In the genomic region with DNA sequence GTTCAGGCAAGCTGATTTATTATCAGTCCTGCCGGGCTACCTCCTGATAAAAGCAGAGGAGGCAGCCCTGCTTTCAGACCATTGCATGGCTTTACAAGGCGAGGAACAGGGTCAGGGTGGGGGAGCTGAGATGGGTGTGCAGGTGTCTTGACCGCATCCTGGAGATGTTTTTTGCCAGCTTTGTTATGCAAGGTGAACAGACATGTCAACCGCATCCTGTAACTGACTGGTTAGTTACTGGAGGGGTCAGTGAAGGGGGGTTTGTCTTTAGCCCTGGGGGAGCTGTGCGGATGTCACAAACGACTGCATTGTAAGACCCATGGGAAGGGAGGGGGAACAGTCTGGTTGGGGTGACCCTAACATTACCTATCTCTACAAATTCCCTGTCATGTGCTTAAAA, we compare ENCODE assay signal across 15 cellular contexts. TPM values are rescaled to one million over a fixed set of nuclear protein-coding genes. Genes with fewer than 3 reads are reported as not detected.
DNase-seq lines count a peak whose midpoint lies in the region; ATAC-seq and TF ChIP-seq lines count a peak whose summit lies in the region.
"Had no signal": no experiment of that assay in that cellular context is flagged by ENCODE, and none has a peak within 500 bp of the region (broad histone marks: within the 10 kb centered on the region; RNA-seq: fewer than 3 reads in every experiment).

No MANE protein-coding gene starts in this region.

- no peak overlapping the region for H3K27ac Mint-ChIP-seq in natural killer cell

- H3K27me3 Mint-ChIP-seq in natural killer cell (ENCODE audit: low read depth in 2 of 2) = no peaks in the 10 kb centered on the region

- TF ChIP-seq CTCF in transverse colon (IDR thresholded peaks at IDR 0.05) (no peak), natural killer cell (IDR thresholded peaks at IDR 0.05) (no peak), upper lobe of left lung (IDR thresholded peaks at IDR 0.05) (no peak)

- intact Hi-C loops in transverse colon (cut with DNase I; ENCODE audit: low total_unique reads) (no loop called here), natural killer cell (cut with micrococcal nuclease) (no loop called here)

- H3K36me3 Mint-ChIP-seq in natural killer cell = no peaks in the 10 kb centered on the region

- ATAC-seq in HG02798 (IDR thresholded peaks at IDR 0.05; ENCODE audit: poor library complexity, unreplicated experiment) (peak; percentile 79), natural killer cell (no peak), upper lobe of left lung (ENCODE audit: low FRiP score in 2 of 2) (no peak)
- ATAC-seq: pancreas, upper lobe of right lung had no signal

- H3K9me3 Mint-ChIP-seq in natural killer cell = peaks cover 5% of the 10 kb centered on the region in 2 donors

- H3K4me1 ChIP-seq in transverse colon (no peaks in the 10 kb centered on the region), upper lobe of left lung (peaks cover 0 to 6% (median 0%) of the 10 kb centered on the region in 4 donors)
- H3K4me1 ChIP-seq: pancreas had no signal

- H3K4me3 ChIP-seq in Jurkat, Clone E6-1 (ENCODE audit: low read length) = peak overlapping the region; percentile 8
- H3K4me3 ChIP-seq in transverse colon (no peak overlapping the region), upper lobe of left lung (no peak overlapping the region)
- H3K4me3 ChIP-seq: pancreas, upper lobe of right lung had no signal

- no peaks in the 10 kb centered on the region for H3K4me1 Mint-ChIP-seq in natural killer cell

- DNase-seq in NK-92 treated with Interleukin-12 subunit alpha and Interleukin-12 subunit beta, amount 100 ng/mL, for 24 hours (lab: John Stamatoyannopoulos, UW) = peak; percentile 52
- DNase-seq in NK-92 (lab: John Stamatoyannopoulos, UW; ENCODE audit: unreplicated experiment) (no peak), transverse colon (peak; percentile 13), natural killer cell (no peak), upper lobe of left lung (no peak), LoVo (ENCODE audit: low spot score) (no peak)
- DNase-seq in Jurkat, Clone E6-1 (ENCODE audit: low read depth, low spot score) = peak; percentile 94
- DNase-seq: amygdala, mammary epithelial cell, NCI-H446 treated with DMSO at 0.1 percent for 48 hours, pancreas, Right ventricle myocardium superior, upper lobe of right lung had no signal

- H3K27ac ChIP-seq in transverse colon (no peak overlapping the region), upper lobe of left lung (peak overlapping the region in 1 of 4 donors; percentile 9)
- H3K27ac ChIP-seq: 22Rv1, pancreas, upper lobe of right lung had no signal

- WGBS in transverse colon (ENCODE audit: low coverage in 1 of 2), 2 donors = 64 to 76% methylated on average over 3 to 6 of the region's 6 CpGs
- 88 to 89% methylated on average over 6 of the region's 6 CpGs for WGBS in upper lobe of left lung, 2 donors

- H3K36me3 ChIP-seq in transverse colon (no peaks in the 10 kb centered on the region), upper lobe of left lung (no peaks in the 10 kb centered on the region)
- H3K36me3 ChIP-seq: pancreas, upper lobe of right lung had no signal

- H3K27me3 ChIP-seq in transverse colon = no peaks in the 10 kb centered on the region
- H3K27me3 ChIP-seq in upper lobe of left lung = no peaks in the 10 kb centered on the region
- H3K27me3 ChIP-seq: pancreas, upper lobe of right lung had no signal

- TF ChIP-seq POLR2A in transverse colon (IDR thresholded peaks at IDR 0.05) (no peak), upper lobe of left lung (IDR thresholded peaks at IDR 0.05) (no peak)

- in situ Hi-C loops in transverse colon (cut with MboI; ENCODE audit: low pct_ligation_motif_present in 1 of 4, low pct_unique_long_range_greater_than_20kb in 1 of 4, low sequenced_read_pairs in 3 of 4) = no loop called here

- H3K4me3 Mint-ChIP-seq in natural killer cell = no peak overlapping the region

- no peaks in the 10 kb centered on the region for H3K9me3 ChIP-seq in transverse colon
- H3K9me3 ChIP-seq in upper lobe of left lung = no peaks in the 10 kb centered on the region
- H3K9me3 ChIP-seq: pancreas, upper lobe of right lung had no signal

- TF ChIP-seq EP300 in transverse colon (IDR thresholded peaks at IDR 0.05; ENCODE audit: low read depth) (no peak), upper lobe of left lung (IDR thresholded peaks at IDR 0.05) (no peak)

RNA-seq across cellular contexts. Expression of gene ADAM29, which starts 10.0 kb away (rescaled TPM):
- polyA plus RNA-seq in Jurkat, Clone E6-1 (2012; ENCODE audit: insufficient read depth, insufficient read length) = not detected
- total RNA-seq in transverse colon = not detected
- total RNA-seq in natural killer cell = not detected
- not detected for total RNA-seq in upper lobe of left lung
- total RNA-seq: mammary epithelial cell, pancreas, Right ventricle myocardium superior, upper lobe of right lung had no signal
- polyA plus RNA-seq: mammary epithelial cell, pancreas had no signal

Comparison
In these comparisons a context has a peak if more than half of its experiments do, and no peak if none do; other contexts are left out.
1. DNase-seq: peak in NK-92 treated with Interleukin-12 subunit alpha and Interleukin-12 subunit beta, amount 100 ng/mL, for 24 hours (single experiment), Jurkat, Clone E6-1 (single experiment) and transverse colon (single experiment); none in NK-92 (single experiment), natural killer cell (single experiment), upper lobe of left lung (0 of 2) and LoVo (single experiment).